Comparison of ENCODE assay signal across 35 cellular contexts in the genomic region with DNA sequence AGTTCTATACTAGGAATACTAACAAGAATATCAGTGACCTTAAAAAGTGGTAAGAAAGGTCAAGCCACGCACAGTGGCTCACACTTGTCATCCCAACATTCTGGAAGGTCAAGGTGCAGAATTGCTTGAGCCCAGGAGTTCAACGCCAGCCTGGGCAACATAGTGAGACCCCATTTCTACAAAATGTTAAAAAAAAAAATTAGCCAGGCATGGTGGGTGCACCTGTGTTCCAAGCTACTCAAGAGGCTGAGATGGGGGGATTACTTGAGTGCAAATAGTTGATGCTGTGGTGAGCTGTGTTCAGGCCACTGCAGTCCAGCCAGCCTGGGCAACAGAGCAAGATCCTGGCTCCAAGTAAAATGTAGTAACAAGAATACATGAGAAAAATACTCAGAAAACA.
DNase-seq lines count a peak whose midpoint lies in the region; ATAC-seq, FAIRE-seq and TF ChIP-seq lines count a peak whose summit lies in the region.
"Had no signal": no experiment of that assay in that cellular context is flagged by ENCODE, and none has a peak within 500 bp of the region (broad histone marks: within the 10 kb centered on the region; RNA-seq: fewer than 3 reads in every experiment).

No MANE protein-coding gene starts in this region.

- intact Hi-C loops in K562 (cut with micrococcal nuclease) = no loop called here
- intact Hi-C loops in dorsolateral prefrontal cortex (cut with DNase I) = no loop called here
- intact Hi-C loops in CD4-positive, alpha-beta T cell (cut with DNase I, micrococcal nuclease) = no loop called here
- intact Hi-C loops in prostate gland (cut with DNase I) = no loop called here

- ATAC-seq in WTC11 (no peak), K562 (no peak), HG02642 (IDR thresholded peaks at IDR 0.05; ENCODE audit: poor library complexity, unreplicated experiment) (no peak)
- ATAC-seq in CD4-positive, alpha-beta T cell (ENCODE audit: poor library complexity) = no peak
- ATAC-seq: A549; CD8-positive, alpha-beta T cell had no signal

- no peak overlapping the region for H3K27ac ChIP-seq in HEK293 (ENCODE audit: extremely low read depth, low read depth, low read length)
- no peak overlapping the region for H3K27ac ChIP-seq in K562 (ENCODE audit: extremely low read depth, low read depth, low read length)
- H3K27ac ChIP-seq in dorsolateral prefrontal cortex = peak overlapping the region in 32 of 59 donors; percentile 2 to 83 (median 44)
- no peak overlapping the region for H3K27ac ChIP-seq in CD4-positive, alpha-beta T cell (ENCODE audit: low read depth, low read length)
- no peak overlapping the region for H3K27ac ChIP-seq in prostate gland
- H3K27ac ChIP-seq: 22Rv1; A549; BLaER1; BLaER1 treated with 17β-estradiol and CSF1 and Interleukin-3, amounts not matched to agents 10 nM and 100 nM; C4-2B had no signal

- DNase-seq in WTC11 (ENCODE audit: low spot score) (no peak), K562 (ENCODE audit: extremely low read depth in 1 of 4, low spot score in 3 of 4) (no peak), dorsolateral prefrontal cortex (no peak), prostate gland (ENCODE audit: low spot score) (no peak), OCI-M1 (lab: John Stamatoyannopoulos, UW) (no peak)
- no peak for DNase-seq in CD4-positive, alpha-beta T cell
- DNase-seq: 8988T; ACHN; AML-193; BE2C; C1 segment of cervical spinal cord; Caco-2; Calu3; CD4-positive, alpha-beta memory T cell; CD4-positive, CD25-positive, alpha-beta regulatory T cell; CD8-positive, alpha-beta memory T cell; CD8-positive, alpha-beta T cell; COR-L47; DMS 273 treated with DMSO at 0.1 percent for 48 hours; DMS153; DMS53; DMS79; DMS79 treated with DMSO at 0.1 percent for 48 hours; DND-41; EL had no signal

- 0% methylated on average over 1 of the region's 2 CpGs for WGBS in K562 (ENCODE audit: insufficient coverage, low coverage, missing lambda C conversion rate)
- 47% methylated on average over 2 of the region's 2 CpGs for WGBS in prostate gland

- no TSS peak for BruUV-seq in K562 (replicated peaks; lab: Mats Ljungman, UMichigan)

- H3K9me1 ChIP-seq in K562 (ENCODE audit: control insufficient read depth, insufficient read depth, low read length) = no peaks in the 10 kb centered on the region

- H3K4me1 ChIP-seq in HEK293 (ENCODE audit: control insufficient read depth, insufficient read depth, low read length) = no peaks in the 10 kb centered on the region
- no peaks in the 10 kb centered on the region for H3K4me1 ChIP-seq in K562 (replicated peaks in 1 of 2; ENCODE audit: control insufficient read depth in 2 of 2, insufficient read depth in 2 of 2, low read length in 2 of 2)
- no peaks in the 10 kb centered on the region for H3K4me1 ChIP-seq in prostate gland (replicated peaks)
- H3K4me1 ChIP-seq: BE2C, Caco-2 had no signal

- no peak for TF ChIP-seq RAD21 in K562 (CRISPR knock-in tag; conservative IDR thresholded peaks at IDR 0.05 in 1 of 2, IDR thresholded peaks at IDR 0.05 in 1 of 2)

- no peaks in the 10 kb centered on the region for H3K4me1 Mint-ChIP-seq in WTC11
- H3K4me1 Mint-ChIP-seq in CD4-positive, alpha-beta T cell (ENCODE audit: low read depth) = no peaks in the 10 kb centered on the region
- H3K4me1 Mint-ChIP-seq: B cell; CD14-positive monocyte; CD4-positive, alpha-beta memory T cell; CD4-positive, CD25-positive, alpha-beta regulatory T cell; CD8-positive, alpha-beta memory T cell had no signal

- in situ Hi-C loops in K562 (cut with MboI) = no loop called here

- no peaks in the 10 kb centered on the region for H3K36me3 Mint-ChIP-seq in WTC11
- no peaks in the 10 kb centered on the region for H3K36me3 Mint-ChIP-seq in CD4-positive, alpha-beta T cell (ENCODE audit: low read depth)
- H3K36me3 Mint-ChIP-seq: CD14-positive monocyte; CD4-positive, alpha-beta memory T cell; CD4-positive, CD25-positive, alpha-beta regulatory T cell; CD8-positive, alpha-beta memory T cell; CD8-positive, alpha-beta T cell had no signal

- no peak overlapping the region for H3K4me2 ChIP-seq in K562 (ENCODE audit: insufficient read depth, low read length)
- H3K4me2 ChIP-seq: BLaER1; BLaER1 treated with 17β-estradiol and CSF1 and Interleukin-3, amounts not matched to agents 10 nM and 100 nM had no signal

- POLR2A ChIA-PET in HEK293 (lab: Yijun Ruan, JAX) (no interaction called here), WTC11 (lab: Charles Lee) (no interaction called here), K562 (lab: Yijun Ruan, JAX) (no interaction called here)
- POLR2A ChIA-PET in CD4-positive, alpha-beta T cell (lab: Charles Lee) = no interaction called here

- H2AFZ ChIP-seq in K562 (ENCODE audit: low read depth, low read length) = no peak overlapping the region

- H3K36me3 ChIP-seq in HEK293 (ENCODE audit: control insufficient read depth in 2 of 2, insufficient read depth in 1 of 2, low read length in 2 of 2) (no peaks in the 10 kb centered on the region), K562 (ENCODE audit: control insufficient read depth, insufficient read depth, low read length) (no peaks in the 10 kb centered on the region), prostate gland (no peaks in the 10 kb centered on the region)
- H3K36me3 ChIP-seq: BE2C; BLaER1; BLaER1 treated with 17β-estradiol and CSF1 and Interleukin-3, amounts not matched to agents 10 nM and 100 nM had no signal

- no peaks in the 10 kb centered on the region for H3K27me3 Mint-ChIP-seq in WTC11 (ENCODE audit: low read depth)
- H3K27me3 Mint-ChIP-seq in CD4-positive, alpha-beta T cell = no peaks in the 10 kb centered on the region
- H3K27me3 Mint-ChIP-seq: B cell; CD4-positive, alpha-beta memory T cell; CD4-positive, CD25-positive, alpha-beta regulatory T cell; CD8-positive, alpha-beta memory T cell had no signal

- H3K4me3 ChIP-seq in HEK293 (ENCODE audit: low read depth, low read length) = no peak overlapping the region
- no peak overlapping the region for H3K4me3 ChIP-seq in K562
- H3K4me3 ChIP-seq in dorsolateral prefrontal cortex = no peak overlapping the region
- H3K4me3 ChIP-seq in prostate gland = no peak overlapping the region
- H3K4me3 ChIP-seq: A549; BLaER1; BLaER1 treated with 17β-estradiol and CSF1 and Interleukin-3, amounts not matched to agents 10 nM and 100 nM had no signal

- H3K27ac Mint-ChIP-seq in WTC11 = no peak overlapping the region
- no peak overlapping the region for H3K27ac Mint-ChIP-seq in CD4-positive, alpha-beta T cell
- H3K27ac Mint-ChIP-seq: B cell; CD14-positive monocyte; CD4-positive, alpha-beta memory T cell; CD4-positive, CD25-positive, alpha-beta regulatory T cell; CD8-positive, alpha-beta memory T cell; CD8-positive, alpha-beta T cell had no signal

- H3K9me3 Mint-ChIP-seq in WTC11 = no peaks in the 10 kb centered on the region
- no peaks in the 10 kb centered on the region for H3K9me3 Mint-ChIP-seq in CD4-positive, alpha-beta T cell
- H3K9me3 Mint-ChIP-seq: CD8-positive, alpha-beta T cell had no signal

- no peak overlapping the region for H3K9ac ChIP-seq in K562 (ENCODE audit: insufficient read depth in 1 of 2, low read depth in 2 of 2, low read length in 2 of 2)
- H3K9ac ChIP-seq: BLaER1; BLaER1 treated with 17β-estradiol and CSF1 and Interleukin-3, amounts not matched to agents 10 nM and 100 nM had no signal

- H3K4me3 Mint-ChIP-seq in WTC11 = no peak overlapping the region
- H3K4me3 Mint-ChIP-seq in CD4-positive, alpha-beta T cell = no peak overlapping the region
- H3K4me3 Mint-ChIP-seq: B cell; CD14-positive monocyte; CD4-positive, alpha-beta memory T cell; CD4-positive, CD25-positive, alpha-beta regulatory T cell; CD8-positive, alpha-beta memory T cell; CD8-positive, alpha-beta T cell had no signal

- H3K27me3 ChIP-seq in K562 (ENCODE audit: control insufficient read depth in 2 of 2, insufficient read depth in 2 of 2, low read length in 2 of 2) = no peaks in the 10 kb centered on the region
- H3K27me3 ChIP-seq in dorsolateral prefrontal cortex = no peaks in the 10 kb centered on the region
- H3K27me3 ChIP-seq in CD4-positive, alpha-beta T cell (ENCODE audit: control insufficient read depth, insufficient read depth, low read length) = no peaks in the 10 kb centered on the region
- no peaks in the 10 kb centered on the region for H3K27me3 ChIP-seq in prostate gland (replicated peaks; ENCODE audit: insufficient read depth)
- H3K27me3 ChIP-seq: BE2C; BLaER1; BLaER1 treated with 17β-estradiol and CSF1 and Interleukin-3, amounts not matched to agents 10 nM and 100 nM had no signal

- TF ChIP-seq EP300 in K562 (IDR thresholded peaks at IDR 0.05; ENCODE audit: low read length) = no peak

- no peaks in the 10 kb centered on the region for H3K79me2 ChIP-seq in K562 (ENCODE audit: control insufficient read depth, insufficient read depth, low read length)

- TF ChIP-seq POLR2A in K562 (conservative IDR thresholded peaks at IDR 0.05) (no peak), prostate gland (IDR thresholded peaks at IDR 0.05) (no peak)

- no peaks in the 10 kb centered on the region for H4K20me1 ChIP-seq in K562 (replicated peaks; ENCODE audit: control insufficient read depth, insufficient read depth, low read length)
- H4K20me1 ChIP-seq: BLaER1; BLaER1 treated with 17β-estradiol and CSF1 and Interleukin-3, amounts not matched to agents 10 nM and 100 nM had no signal

- TF ChIP-seq CTCF in HEK293 (tag by site-specific recombination; IDR thresholded peaks at IDR 0.05) (no peak), WTC11 (IDR thresholded peaks at IDR 0.05) (no peak), K562 (IDR thresholded peaks at IDR 0.05 in 2 of 3, conservative IDR thresholded peaks at IDR 0.05 in 1 of 3; ENCODE audit: insufficient read depth in 2 of 3, low read depth in 1 of 3, low read length in 3 of 3) (no peak), dorsolateral prefrontal cortex (IDR thresholded peaks at IDR 0.05 in 54 of 56, conservative IDR thresholded peaks at IDR 0.05 in 2 of 56; ENCODE audit: low read depth in 1 of 56, partially characterized antibody in 56 of 56) (no peak), prostate gland (IDR thresholded peaks at IDR 0.05) (no peak)
- TF ChIP-seq CTCF in CD4-positive, alpha-beta T cell (IDR thresholded peaks at IDR 0.05) = no peak

- CTCF ChIA-PET in HEK293 (lab: Yijun Ruan, JAX) (no interaction called here), WTC11 (lab: Charles Lee) (no interaction called here), K562 (lab: Yijun Ruan, JAX; ENCODE audit: low intra/inter-chr PET ratio) (no interaction called here)
- CTCF ChIA-PET in CD4-positive, alpha-beta T cell (lab: Charles Lee) = no interaction called here

- H3K9me3 ChIP-seq in HEK293 (ENCODE audit: control insufficient read depth, insufficient read depth, low read depth, low read length) (no peaks in the 10 kb centered on the region), K562 (replicated peaks; ENCODE audit: control insufficient read depth, insufficient read depth, low read depth, low read length) (no peaks in the 10 kb centered on the region), prostate gland (no peaks in the 10 kb centered on the region)
- no peaks in the 10 kb centered on the region for H3K9me3 ChIP-seq in CD4-positive, alpha-beta T cell (ENCODE audit: control insufficient read depth, low read length)
- H3K9me3 ChIP-seq: A549; BE2C; BLaER1; BLaER1 treated with 17β-estradiol and CSF1 and Interleukin-3, amounts not matched to agents 10 nM and 100 nM; Caco-2 had no signal

- FAIRE-seq in K562 (lab: Jason Lieb, UNC) = no peak
- FAIRE-seq: A204.1, A549 had no signal

TF ChIP-seq in HEK293, 187 proteins besides CTCF, POLR2A, EP300 and RAD21 (continues in another document):
- no peak for TF ChIP-seq ZNF157 (tag by site-specific recombination; IDR thresholded peaks at IDR 0.05)

TF ChIP-seq in K562, 482 proteins besides CTCF, POLR2A, EP300 and RAD21 (continues in another document):
- no peak for TF ChIP-seq RHOXF2B (CRISPR knock-in tag; conservative IDR thresholded peaks at IDR 0.05)

Comparison
In these comparisons a context has a peak if more than half of its experiments do, and no peak if none do; other contexts are left out.
1. H3K27ac ChIP-seq: peak in dorsolateral prefrontal cortex (32 of 59); none in HEK293 (single experiment), K562 (single experiment), CD4-positive, alpha-beta T cell (single experiment) and prostate gland (0 of 2).